19 cellular contexts compared by ENCODE assay signal in genomic region chr2:46656640-46657039, GRCh38. TPM values are rescaled to one million over a fixed set of nuclear protein-coding genes. Genes with fewer than 3 reads are reported as not detected.
A peak's percentile ranks its signal among the peaks of the same experiment; 100 is the strongest.
DNase-seq lines count a peak whose midpoint lies in the region; ATAC-seq, FAIRE-seq and TF ChIP-seq lines count a peak whose summit lies in the region.
"Had no signal": no experiment of that assay in that cellular context is flagged by ENCODE, and none has a peak within 500 bp of the region (broad histone marks: within the 10 kb centered on the region; RNA-seq: fewer than 3 reads in every experiment).

No MANE protein-coding gene starts in this region.

- H3K4me3 ChIP-seq in endothelial cell of umbilical vein (replicated peaks in 1 of 3; ENCODE audit: insufficient read depth in 1 of 3, low read depth in 1 of 3, low read length in 3 of 3) (no peak overlapping the region), parathyroid adenoma (ENCODE audit: low read depth, low read length) (no peak overlapping the region)
- H3K4me3 ChIP-seq: esophagus squamous epithelium, GM23338, neural progenitor cell, prostate gland, vagina had no signal

- intact Hi-C loops in left ventricle myocardium superior (cut with micrococcal nuclease) (no loop called here), Right ventricle myocardium superior (cut with DNase I) (loop anchor here (5.0 kb wide), 1 partner anchor 231 kb away; no protein-coding TSS in a partner anchor), endothelial cell of umbilical vein (cut with micrococcal nuclease) (loop anchor here (1.0 kb wide), 1 partner anchor 120 kb away; no protein-coding TSS in a partner anchor)

- H3K27me3 ChIP-seq in endothelial cell of umbilical vein (ENCODE audit: control insufficient read depth in 2 of 2, insufficient read depth in 2 of 2, low read length in 2 of 2) (no peaks in the 10 kb centered on the region), parathyroid adenoma (ENCODE audit: control insufficient read depth, insufficient read depth, low read length) (no peaks in the 10 kb centered on the region)
- H3K27me3 ChIP-seq: neural progenitor cell, vagina had no signal

- H3K9me3 ChIP-seq in endothelial cell of umbilical vein (replicated peaks; ENCODE audit: control insufficient read depth, insufficient read depth, low read length) = no peaks in the 10 kb centered on the region
- no peaks in the 10 kb centered on the region for H3K9me3 ChIP-seq in parathyroid adenoma (ENCODE audit: control insufficient read depth, low read length)
- H3K9me3 ChIP-seq: esophagus squamous epithelium, prostate gland, vagina had no signal

- ATAC-seq in left ventricle myocardium superior (peak; percentile 20), Right ventricle myocardium superior (ENCODE audit: poor library complexity) (no peak), HG03520 (IDR thresholded peaks at IDR 0.05; ENCODE audit: unreplicated experiment) (no peak)

- H3K36me3 ChIP-seq in endothelial cell of umbilical vein (ENCODE audit: control insufficient read depth in 2 of 2, extremely low read depth in 1 of 2, insufficient read depth in 2 of 2, low read length in 2 of 2) (no peaks in the 10 kb centered on the region), parathyroid adenoma (ENCODE audit: control insufficient read depth, insufficient read depth, low read length) (no peaks in the 10 kb centered on the region)
- H3K36me3 ChIP-seq: esophagus squamous epithelium, neural progenitor cell, prostate gland, vagina had no signal

- no peaks in the 10 kb centered on the region for H4K20me1 ChIP-seq in endothelial cell of umbilical vein (replicated peaks; ENCODE audit: control insufficient read depth, extremely low read depth, insufficient read depth, low read length)

- no peak for TF ChIP-seq POLR2A in endothelial cell of umbilical vein (IDR thresholded peaks at IDR 0.05; ENCODE audit: low read depth, low read length)

- H3K79me2 ChIP-seq in endothelial cell of umbilical vein (ENCODE audit: control insufficient read depth, insufficient read depth, low read length) (no peaks in the 10 kb centered on the region), parathyroid adenoma (peaks cover 2% of the 10 kb centered on the region)

- CTCF ChIA-PET in endothelial cell of umbilical vein (lab: Charles Lee) = interaction anchor here (0.9 to 3.1 kb wide), 14 partner anchors 11 to 666 kb away, joined by 3 to 31 read pairs (median 3); no protein-coding TSS in a partner anchor

- no peak overlapping the region for H3K27ac ChIP-seq in endothelial cell of umbilical vein (ENCODE audit: insufficient read depth, low read depth, low read length)
- no peak overlapping the region for H3K27ac ChIP-seq in parathyroid adenoma
- H3K27ac ChIP-seq: neural progenitor cell, prostate gland, vagina had no signal

- H3K4me1 ChIP-seq in endothelial cell of umbilical vein (ENCODE audit: control insufficient read depth, extremely low read depth, insufficient read depth, low read length) (peaks cover 16% of the 10 kb centered on the region), parathyroid adenoma (peaks cover 8% of the 10 kb centered on the region)
- H3K4me1 ChIP-seq: neural progenitor cell, prostate gland had no signal

- dilution Hi-C loops in endothelial cell of umbilical vein (cut with MboI; ENCODE audit: extremely low pct_ligation_motif_present, low sequenced_read_pairs) = no loop called here

- H2AFZ ChIP-seq in endothelial cell of umbilical vein (ENCODE audit: low read depth, low read length) (no peak overlapping the region), parathyroid adenoma (peak overlapping the region; percentile 35)
- H2AFZ ChIP-seq: GM23338, neural progenitor cell had no signal

- H3K9ac ChIP-seq in endothelial cell of umbilical vein (replicated peaks; ENCODE audit: extremely low read depth, insufficient read depth, low read length) = no peak overlapping the region
- no peak overlapping the region for H3K9ac ChIP-seq in parathyroid adenoma
- H3K9ac ChIP-seq: neural progenitor cell had no signal

- DNase-seq in left ventricle myocardium superior = no peak
- DNase-seq in Right ventricle myocardium superior = no peak
- no peak for DNase-seq in endothelial cell of umbilical vein (ENCODE audit: low read depth, low spot score)
- no peak for DNase-seq in DMS79 (lab: John Stamatoyannopoulos, UW)
- DNase-seq in COLO829 (ENCODE audit: low spot score) = no peak
- no peak for DNase-seq in stimulated activated naive CD4-positive, alpha-beta T cell (lab: John Stamatoyannopoulos, UW)
- DNase-seq: activated CD4-positive, CD25-positive, alpha-beta regulatory T cell treated with anti-CD3 and anti-CD28 coated beads, Interleukin-2, amount 50 U/mL, for 72 hours; activated naive CD4-positive, alpha-beta T cell; activated T-cell treated with anti-CD3 and anti-CD28 coated beads, Interleukin-2, amount 50 U/mL, for 24 hours; amygdala; esophagus squamous epithelium; NCI-H446 treated with DMSO at 0.1 percent for 48 hours; stimulated activated CD4-positive, alpha-beta T cell treated with anti-CD3 and anti-CD28 coated beads, Interleukin-4, amount 100 ng/mL, for 4 hours had no signal

- peak; percentile 12 for FAIRE-seq in endothelial cell of umbilical vein (lab: Jason Lieb, UNC)

- H3K4me2 ChIP-seq in endothelial cell of umbilical vein (ENCODE audit: insufficient read depth, low read length) (no peak overlapping the region), parathyroid adenoma (ENCODE audit: low read length) (no peak overlapping the region)
- H3K4me2 ChIP-seq: GM23338, neural progenitor cell had no signal

- POLR2A ChIA-PET in endothelial cell of umbilical vein (lab: Charles Lee) = no interaction called here

- no TSS peak for BruUV-seq in endothelial cell of umbilical vein (replicated peaks; lab: Mats Ljungman, UMichigan)

- TF ChIP-seq CTCF in endothelial cell of umbilical vein (IDR thresholded peaks at IDR 0.05; ENCODE audit: extremely low read depth in 1 of 2, insufficient read depth in 1 of 2, low read depth in 1 of 2, low read length in 2 of 2) (no peak), parathyroid adenoma (IDR thresholded peaks at IDR 0.05) (no peak)

- H3K9me1 ChIP-seq in endothelial cell of umbilical vein (replicated peaks; ENCODE audit: control insufficient read depth, extremely low read depth, insufficient read depth, low read length) = no peaks in the 10 kb centered on the region

TF ChIP-seq in endothelial cell of umbilical vein, 7 proteins besides CTCF, POLR2A, EP300 and RAD21:
- TF ChIP-seq GATA2 (IDR thresholded peaks at IDR 0.05; ENCODE audit: insufficient read depth, insufficient read length, low read depth, low read length) (no peak), POLR2AphosphoS5 (IDR thresholded peaks at IDR 0.05; ENCODE audit: insufficient read depth, low read depth, low read length) (no peak), EZH2 (IDR thresholded peaks at IDR 0.05; ENCODE audit: borderline replicate concordance, low read depth, low read length, severe bottlenecking) (no peak)

RNA-seq across cellular contexts. Expression of gene CRIPT, which starts 39.6 kb away (rescaled TPM):
- total RNA-seq in left ventricle myocardium superior = 19.0 TPM
- total RNA-seq in Right ventricle myocardium superior = 19.1 TPM
- 13.5 and 14.1 TPM in 2 replicates for total RNA-seq in endothelial cell of umbilical vein
- 3.8 and 4.7 TPM in 2 replicates for polyA plus RNA-seq in endothelial cell of umbilical vein
- 6.3 and 7.0 TPM in 2 replicates for polyA plus RNA-seq in endothelial cell of umbilical vein (2011; cell fraction: cytosol; rRNA removed)
- polyA plus RNA-seq in endothelial cell of umbilical vein (2011; cell fraction: nucleus; rRNA removed) = 3.7 and 5.1 TPM in 2 replicates
- polyA plus RNA-seq in endothelial cell of umbilical vein (2012) = 12.9 and 19.0 TPM in 2 replicates
- 5.1 and 6.0 TPM in 2 replicates for polyA minus RNA-seq in endothelial cell of umbilical vein
- polyA minus RNA-seq in endothelial cell of umbilical vein (2011; cell fraction: cytosol; rRNA and poly(A)+ RNA removed) = 9.4 TPM
- 6.5 and 10.3 TPM in 2 replicates for polyA minus RNA-seq in endothelial cell of umbilical vein (2011; cell fraction: nucleus; rRNA and poly(A)+ RNA removed)

RNA-seq across cellular contexts. Expression of gene PIGF, which starts 39.8 kb away (rescaled TPM):
- 10.9 TPM for total RNA-seq in left ventricle myocardium superior
- 8.9 TPM for total RNA-seq in Right ventricle myocardium superior
- total RNA-seq in endothelial cell of umbilical vein = 25.6 and 26.5 TPM in 2 replicates
- 20.1 and 23.7 TPM in 2 replicates for polyA plus RNA-seq in endothelial cell of umbilical vein
- polyA plus RNA-seq in endothelial cell of umbilical vein (2011; cell fraction: cytosol; rRNA removed) = 20.5 and 23.9 TPM in 2 replicates
- polyA plus RNA-seq in endothelial cell of umbilical vein (2011; cell fraction: nucleus; rRNA removed) = 16.5 and 19.5 TPM in 2 replicates
- 26.6 and 33.0 TPM in 2 replicates for polyA plus RNA-seq in endothelial cell of umbilical vein (2012)
- 20.5 and 20.8 TPM in 2 replicates for polyA minus RNA-seq in endothelial cell of umbilical vein
- polyA minus RNA-seq in endothelial cell of umbilical vein (2011; cell fraction: cytosol; rRNA and poly(A)+ RNA removed) = 7.1 TPM
- 20.7 and 25.1 TPM in 2 replicates for polyA minus RNA-seq in endothelial cell of umbilical vein (2011; cell fraction: nucleus; rRNA and poly(A)+ RNA removed)

RNA-seq across cellular contexts. Expression of gene SOCS5, which starts 42.5 kb away (rescaled TPM):
- 18.2 TPM for total RNA-seq in left ventricle myocardium superior
- total RNA-seq in Right ventricle myocardium superior = 16.5 TPM
- 9.0 and 9.3 TPM in 2 replicates for total RNA-seq in endothelial cell of umbilical vein
- polyA plus RNA-seq in endothelial cell of umbilical vein = 3.6 and 4.4 TPM in 2 replicates
- polyA plus RNA-seq in endothelial cell of umbilical vein (2011; cell fraction: cytosol; rRNA removed) = 4.6 and 4.9 TPM in 2 replicates
- 5.0 and 5.3 TPM in 2 replicates for polyA plus RNA-seq in endothelial cell of umbilical vein (2011; cell fraction: nucleus; rRNA removed)
- 6.1 and 7.5 TPM in 2 replicates for polyA plus RNA-seq in endothelial cell of umbilical vein (2012)
- 13.8 and 14.9 TPM in 2 replicates for polyA minus RNA-seq in endothelial cell of umbilical vein
- 8.1 TPM for polyA minus RNA-seq in endothelial cell of umbilical vein (2011; cell fraction: cytosol; rRNA and poly(A)+ RNA removed)
- polyA minus RNA-seq in endothelial cell of umbilical vein (2011; cell fraction: nucleus; rRNA and poly(A)+ RNA removed) = 10.9 and 14.4 TPM in 2 replicates
